ENCODE assay signal across 8 cellular contexts in the genomic region with DNA sequence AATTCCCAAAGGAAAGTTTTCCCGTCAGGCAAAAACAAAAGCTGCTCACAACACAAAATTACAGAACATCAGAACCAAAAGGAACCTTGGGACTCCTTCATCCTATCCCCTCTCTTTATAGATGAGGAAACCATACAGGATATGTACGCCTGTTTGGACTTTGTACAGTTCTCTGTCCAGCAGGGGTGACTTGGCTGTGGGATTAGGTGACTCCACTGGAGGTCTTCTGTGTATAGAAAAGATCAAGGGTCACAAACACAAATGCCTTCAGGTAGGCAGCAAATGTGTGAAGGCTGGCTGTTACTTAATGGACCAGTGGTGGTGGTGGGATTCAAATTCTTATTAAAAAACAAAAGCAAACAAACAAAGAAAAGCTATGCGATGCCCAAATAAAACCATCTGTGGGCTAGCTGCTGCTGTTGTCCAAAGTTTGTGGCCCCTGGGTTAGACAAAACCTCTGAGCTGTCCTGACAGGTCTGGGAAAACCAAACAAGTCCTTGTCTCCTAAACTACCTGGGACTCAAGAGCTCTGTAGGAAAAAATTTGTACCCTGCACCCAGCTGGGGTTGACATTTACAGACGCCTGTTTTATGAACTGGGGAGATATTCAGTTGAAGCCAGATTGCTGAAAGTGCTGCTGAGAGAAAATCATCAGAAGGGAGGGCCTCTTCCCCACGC. TPM values are rescaled to one million over a fixed set of nuclear protein-coding genes. Genes with fewer than 3 reads are reported as not detected.
DNase-seq lines count a peak whose midpoint lies in the region; ATAC-seq and TF ChIP-seq lines count a peak whose summit lies in the region.

No MANE protein-coding gene starts in this region.

- DNase-seq in AG04449 (ENCODE audit: low read depth, low spot score) = no peak
- DNase-seq in H9 = no peak
- DNase-seq in activated T-helper 2 cell treated with anti-CD3 and anti-CD28 coated beads, Interferon-gamma antibody, Interleukin-2, Interleukin-4, amounts not matched to agents 10 μg/mL and 5 μg/mL and 100 μg/mL, durations not matched to agents 14 hours and 24 hours and 36 hours (ENCODE audit: low spot score) = no peak
- no peak for DNase-seq in T-helper 9 cell

- no peak overlapping the region for H3K14ac ChIP-seq in H9 (ENCODE audit: insufficient read depth, low read length)

- POLR2A ChIA-PET in AG04449 (lab: Yijun Ruan, JAX) = interaction anchor here (1.2 kb wide), 1 partner anchor 10 kb away, joined by 5 read pairs; no protein-coding TSS in a partner anchor

- no peak overlapping the region for H4K5ac ChIP-seq in H9 (ENCODE audit: insufficient read length, low read depth, low read length)

- H2BK12ac ChIP-seq in H9 (ENCODE audit: insufficient read length, low read depth, low read length) = no peak overlapping the region

- H2BK120ac ChIP-seq in H9 (ENCODE audit: low read depth, low read length, poor library complexity, severe bottlenecking) = no peak overlapping the region

- CTCF ChIA-PET in AG04449 (lab: Yijun Ruan, JAX) = interaction anchor here (1.0 to 3.4 kb wide), 9 partner anchors 8 to 519 kb away, joined by 3 to 18 read pairs (median 5); a partner anchor contains a TSS

- H2AFZ ChIP-seq in H9 (ENCODE audit: low read length) = no peak overlapping the region

- no peak for ATAC-seq in GM18868 (IDR thresholded peaks at IDR 0.05; ENCODE audit: unreplicated experiment)
- ATAC-seq in GM18861 (IDR thresholded peaks at IDR 0.05; ENCODE audit: unreplicated experiment) = no peak
- ATAC-seq in GM18907 (IDR thresholded peaks at IDR 0.05; ENCODE audit: unreplicated experiment) = no peak

- no peak overlapping the region for H3K23ac ChIP-seq in H9 (ENCODE audit: insufficient read length, low read depth, low read length)

- H3K18ac ChIP-seq in H9 (ENCODE audit: insufficient read length, low read depth, low read length) = no peak overlapping the region

- H3K4ac ChIP-seq in H9 (ENCODE audit: low read depth, low read length) = no peak overlapping the region

- H3K4me2 ChIP-seq in H9 (ENCODE audit: insufficient read depth, insufficient read length, low read length) = peak overlapping the region; percentile 74

- no CpG with 5 or more reads among the region's 5 CpGs for WGBS in H9 (ENCODE audit: extremely low coverage, insufficient read length, low lambda C conversion rate)

- H3K4me3 ChIP-seq in AG04449 (ENCODE audit: low read depth, low read length) (peak overlapping the region; percentile 83; the same call in 1 of the 2 replicates), mucosa of rectum (ENCODE audit: low read length in 2 of 2) (peak overlapping the region in 1 of 2 donors; percentile 82)

- H3K9me3 ChIP-seq in H9 (ENCODE audit: control insufficient read depth, low read depth, low read length) (no peaks in the 10 kb centered on the region), mucosa of rectum (ENCODE audit: control insufficient read depth in 2 of 2, low read length in 2 of 2) (no peaks in the 10 kb centered on the region)

- H2AK5ac ChIP-seq in H9 (ENCODE audit: insufficient read length, low read length) = no peak overlapping the region

- no peaks in the 10 kb centered on the region for H3K27me3 ChIP-seq in H9 (ENCODE audit: insufficient read depth, low read length)
- H3K27me3 ChIP-seq in mucosa of rectum (ENCODE audit: control insufficient read depth in 2 of 2, insufficient read depth in 2 of 2, low read length in 2 of 2) = no peaks in the 10 kb centered on the region

- H3K27me3 Mint-ChIP-seq in H9 (ENCODE audit: low read depth) = peaks cover 8% of the 10 kb centered on the region; the same call in 1 of the 2 replicates
- no peaks in the 10 kb centered on the region for H3K27me3 Mint-ChIP-seq in activated T-helper 2 cell treated with anti-CD3 and anti-CD28 coated beads, Interferon-gamma antibody, Interleukin-2, Interleukin-4, amounts not matched to agents 10 μg/mL and 5 μg/mL and 100 μg/mL, durations not matched to agents 14 hours and 24 hours and 36 hours (ENCODE audit: low read depth)

- H3K4me1 Mint-ChIP-seq in H9 = peaks cover 14 to 38% of the 10 kb centered on the region in 2 experiments
- peaks cover 52% of the 10 kb centered on the region for H3K4me1 Mint-ChIP-seq in activated T-helper 2 cell treated with anti-CD3 and anti-CD28 coated beads, Interferon-gamma antibody, Interleukin-2, Interleukin-4, amounts not matched to agents 10 μg/mL and 5 μg/mL and 100 μg/mL, durations not matched to agents 14 hours and 24 hours and 36 hours (ENCODE audit: low read depth)

- H3K36me3 ChIP-seq in mucosa of rectum (ENCODE audit: control insufficient read depth in 2 of 2, insufficient read depth in 2 of 2, low read length in 2 of 2) = no peaks in the 10 kb centered on the region

- H4K91ac ChIP-seq in H9 (ENCODE audit: insufficient read length, low read depth, low read length) = no peak overlapping the region

- no peak overlapping the region for H2BK20ac ChIP-seq in H9 (ENCODE audit: low read depth, low read length, poor library complexity, severe bottlenecking)

- no peaks in the 10 kb centered on the region for H3K4me1 ChIP-seq in H9 (ENCODE audit: insufficient read depth, low read length)
- H3K4me1 ChIP-seq in mucosa of rectum (ENCODE audit: control insufficient read depth in 2 of 2, insufficient read depth in 2 of 2, low read length in 2 of 2) = peaks cover 21 to 27% of the 10 kb centered on the region in 2 donors

- peaks cover 6% of the 10 kb centered on the region for H3K23me2 ChIP-seq in H9 (ENCODE audit: insufficient read length, low read depth, low read length, poor library complexity, severe bottlenecking)

- H3K9ac ChIP-seq in H9 (ENCODE audit: extremely low read depth, insufficient read length, low read length) (no peak overlapping the region), mucosa of rectum (ENCODE audit: low read depth in 1 of 2, low read length in 2 of 2) (peak overlapping the region; percentile 42 to 73)

- H3K4me3 Mint-ChIP-seq in H9 = peak overlapping the region; percentile 91 to 92
- H3K4me3 Mint-ChIP-seq in activated T-helper 2 cell treated with anti-CD3 and anti-CD28 coated beads, Interferon-gamma antibody, Interleukin-2, Interleukin-4, amounts not matched to agents 10 μg/mL and 5 μg/mL and 100 μg/mL, durations not matched to agents 14 hours and 24 hours and 36 hours (ENCODE audit: low read depth) = peak overlapping the region; percentile 92

- H3T11ph ChIP-seq in H9 (ENCODE audit: low read length) = no peak overlapping the region

- no peak overlapping the region for H3K56ac ChIP-seq in H9 (ENCODE audit: insufficient read length, low read depth, low read length)

- no peaks in the 10 kb centered on the region for H4K20me1 ChIP-seq in H9 (ENCODE audit: control insufficient read depth, insufficient read depth, insufficient read length)

- H3K9me3 Mint-ChIP-seq in H9 = peaks cover 0 to 4% of the 10 kb centered on the region in 2 experiments; a peak in 2 of 5 replicates
- no peaks in the 10 kb centered on the region for H3K9me3 Mint-ChIP-seq in activated T-helper 2 cell treated with anti-CD3 and anti-CD28 coated beads, Interferon-gamma antibody, Interleukin-2, Interleukin-4, amounts not matched to agents 10 μg/mL and 5 μg/mL and 100 μg/mL, durations not matched to agents 14 hours and 24 hours and 36 hours

- no peak overlapping the region for H4K8ac ChIP-seq in H9 (replicated peaks; ENCODE audit: insufficient read length, low read depth, low read length)

- peaks cover 3% of the 10 kb centered on the region for H3K79me1 ChIP-seq in H9 (ENCODE audit: insufficient read depth, low read depth, low read length, poor library complexity, severe bottlenecking)

- TF ChIP-seq CTCF in AG04449 (IDR thresholded peaks at IDR 0.05; ENCODE audit: insufficient read depth, low read length, missing control alignments) = no peak
- TF ChIP-seq CTCF in H9 (conservative IDR thresholded peaks at IDR 0.05) = no peak

- no peak overlapping the region for H3K27ac Mint-ChIP-seq in H9
- peak overlapping the region; percentile 73 for H3K27ac Mint-ChIP-seq in activated T-helper 2 cell treated with anti-CD3 and anti-CD28 coated beads, Interferon-gamma antibody, Interleukin-2, Interleukin-4, amounts not matched to agents 10 μg/mL and 5 μg/mL and 100 μg/mL, durations not matched to agents 14 hours and 24 hours and 36 hours

- no peak overlapping the region for H2BK15ac ChIP-seq in H9 (ENCODE audit: low read depth, low read length)

- H2BK5ac ChIP-seq in H9 (ENCODE audit: insufficient read length, low read length) = no peak overlapping the region

- H3K27ac ChIP-seq in H9 (ENCODE audit: insufficient read length, low read depth, low read length) (no peak overlapping the region), mucosa of rectum (ENCODE audit: low read depth in 2 of 2, low read length in 2 of 2) (no peak overlapping the region)

- peaks cover 11 to 13% (median 11%) of the 10 kb centered on the region in 3 experiments for H3K36me3 Mint-ChIP-seq in H9 (ENCODE audit: insufficient read depth in 1 of 3, low read depth in 3 of 3)
- peaks cover 12% of the 10 kb centered on the region for H3K36me3 Mint-ChIP-seq in activated T-helper 2 cell treated with anti-CD3 and anti-CD28 coated beads, Interferon-gamma antibody, Interleukin-2, Interleukin-4, amounts not matched to agents 10 μg/mL and 5 μg/mL and 100 μg/mL, durations not matched to agents 14 hours and 24 hours and 36 hours (ENCODE audit: low read depth)

- H3K79me2 ChIP-seq in H9 (ENCODE audit: insufficient read depth, low read length) = peaks cover 6% of the 10 kb centered on the region; the same call in 1 of the 2 replicates

- intact Hi-C loops in activated T-helper 2 cell treated with anti-CD3 and anti-CD28 coated beads, Interferon-gamma antibody, Interleukin-2, Interleukin-4, amounts not matched to agents 10 μg/mL and 5 μg/mL and 100 μg/mL, durations not matched to agents 14 hours and 24 hours and 36 hours (cut with micrococcal nuclease) = loop anchor here (5.0 to 10.0 kb wide), 4 partner anchors 303 to 530 kb away; a partner anchor contains a TSS

RNA-seq across cellular contexts. Expression of a gene that starts 1.3 kb away (rescaled TPM):
- total RNA-seq in H9 (2021) = 18.5 and 20.2 TPM in 2 replicates
- total RNA-seq in activated T-helper 2 cell treated with anti-CD3 and anti-CD28 coated beads, Interferon-gamma antibody, Interleukin-2, Interleukin-4, amounts not matched to agents 10 μg/mL and 5 μg/mL and 100 μg/mL, durations not matched to agents 14 hours and 24 hours and 36 hours = 5.9 and 6.1 TPM in 2 replicates
